Comparison of ENCODE assay signal across 13 cellular contexts in the genomic region with DNA sequence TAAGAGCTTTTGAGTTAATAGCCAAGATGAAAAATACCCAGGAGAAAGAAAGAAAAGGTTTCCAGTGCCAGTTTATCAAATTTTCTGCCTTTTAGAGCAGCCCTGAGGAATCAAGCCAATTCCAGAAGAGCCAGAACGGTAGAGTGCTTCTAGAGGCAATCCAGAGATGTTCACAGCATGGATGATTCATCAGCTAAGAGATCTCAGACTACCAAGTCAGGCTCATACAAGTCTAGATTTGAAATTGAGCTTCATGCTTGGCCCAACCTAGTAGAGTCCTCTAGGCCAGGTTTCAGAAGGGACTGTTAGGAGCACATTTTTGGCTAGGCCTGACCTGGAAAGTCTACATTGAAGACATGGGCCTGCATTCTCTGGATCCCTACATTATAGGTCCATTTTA. TPM values are rescaled to one million over a fixed set of nuclear protein-coding genes. Genes with fewer than 3 reads are reported as not detected.
"Had no signal": no experiment of that assay in that cellular context is flagged by ENCODE, and none has a peak within 500 bp of the region (broad histone marks: within the 10 kb centered on the region; RNA-seq: fewer than 3 reads in every experiment).

No MANE protein-coding gene starts in this region.

- H3K4me3 Mint-ChIP-seq: activated B cell treated with CpG ODN at 0.5 μM for 24 hours; activated CD4-positive, alpha-beta T cell treated with anti-CD3 and anti-CD28 coated beads, Interleukin-2, amount 10 ng/mL, durations not matched to agents 24 days and 14 days; neural crest cell; T-helper 1 cell treated with Interleukin-12 subunit alpha and Interleukin-12 subunit beta and Interleukin-4 antibody, amounts not matched to agents 30 μg/mL and 1 μg/mL, for 36 hours had no signal

- H3K27ac ChIP-seq: adrenal gland, dorsolateral prefrontal cortex, pancreas, skin epidermis, uterus had no signal

- H3K9me3 ChIP-seq: adrenal gland, pancreas, uterus had no signal

- H3K9me3 Mint-ChIP-seq: activated B cell treated with CpG ODN at 0.5 μM for 24 hours; activated CD4-positive, alpha-beta T cell treated with anti-CD3 and anti-CD28 coated beads, Interleukin-2, amount 10 ng/mL, durations not matched to agents 24 days and 14 days; neural crest cell; T-helper 1 cell treated with Interleukin-12 subunit alpha and Interleukin-12 subunit beta and Interleukin-4 antibody, amounts not matched to agents 30 μg/mL and 1 μg/mL, for 36 hours had no signal

- H3K4me1 ChIP-seq: adrenal gland, pancreas, uterus had no signal

- H3K4me3 ChIP-seq: adrenal gland, dorsolateral prefrontal cortex, pancreas, skin epidermis, uterus had no signal

- H3K27ac Mint-ChIP-seq: activated B cell treated with CpG ODN at 0.5 μM for 24 hours; activated CD4-positive, alpha-beta T cell treated with anti-CD3 and anti-CD28 coated beads, Interleukin-2, amount 10 ng/mL, durations not matched to agents 24 days and 14 days; T-helper 1 cell treated with Interleukin-12 subunit alpha and Interleukin-12 subunit beta and Interleukin-4 antibody, amounts not matched to agents 30 μg/mL and 1 μg/mL, for 36 hours had no signal

- ATAC-seq: pancreas had no signal

- H3K27me3 ChIP-seq: adrenal gland, dorsolateral prefrontal cortex, pancreas, uterus had no signal

- DNase-seq: activated B cell treated with CpG ODN at 0.5 μM for 24 hours; activated CD4-positive, alpha-beta T cell treated with anti-CD3 and anti-CD28 coated beads, Interleukin-2, amount 10 ng/mL, durations not matched to agents 24 days and 14 days; activated naive CD4-positive, alpha-beta T cell treated with anti-CD3 and anti-CD28 coated beads, Interleukin-2, amount 50 U/mL, for 16 hours; adrenal gland; dorsolateral prefrontal cortex; pancreas; stimulated activated CD4-positive, alpha-beta T cell treated with anti-CD3 and anti-CD28 coated beads, Interleukin-4, amount 100 ng/mL, for 4 hours; uterus had no signal

- H3K36me3 ChIP-seq: uterus had no signal

- H3K27me3 Mint-ChIP-seq: activated B cell treated with CpG ODN at 0.5 μM for 24 hours; activated CD4-positive, alpha-beta T cell treated with anti-CD3 and anti-CD28 coated beads, Interleukin-2, amount 10 ng/mL, durations not matched to agents 24 days and 14 days had no signal

- FAIRE-seq: endometrium, pancreas, TTC549 had no signal

RNA-seq across cellular contexts. Expression of gene SCN11A, which starts 15.5 kb away (rescaled TPM):
- total RNA-seq: activated CD4-positive, alpha-beta T cell treated with anti-CD3 and anti-CD28 coated beads, Interleukin-2, amount 10 ng/mL, durations not matched to agents 24 days and 14 days had no signal
